Comparison of ENCODE assay signal across 8 cellular contexts in the genomic region with DNA sequence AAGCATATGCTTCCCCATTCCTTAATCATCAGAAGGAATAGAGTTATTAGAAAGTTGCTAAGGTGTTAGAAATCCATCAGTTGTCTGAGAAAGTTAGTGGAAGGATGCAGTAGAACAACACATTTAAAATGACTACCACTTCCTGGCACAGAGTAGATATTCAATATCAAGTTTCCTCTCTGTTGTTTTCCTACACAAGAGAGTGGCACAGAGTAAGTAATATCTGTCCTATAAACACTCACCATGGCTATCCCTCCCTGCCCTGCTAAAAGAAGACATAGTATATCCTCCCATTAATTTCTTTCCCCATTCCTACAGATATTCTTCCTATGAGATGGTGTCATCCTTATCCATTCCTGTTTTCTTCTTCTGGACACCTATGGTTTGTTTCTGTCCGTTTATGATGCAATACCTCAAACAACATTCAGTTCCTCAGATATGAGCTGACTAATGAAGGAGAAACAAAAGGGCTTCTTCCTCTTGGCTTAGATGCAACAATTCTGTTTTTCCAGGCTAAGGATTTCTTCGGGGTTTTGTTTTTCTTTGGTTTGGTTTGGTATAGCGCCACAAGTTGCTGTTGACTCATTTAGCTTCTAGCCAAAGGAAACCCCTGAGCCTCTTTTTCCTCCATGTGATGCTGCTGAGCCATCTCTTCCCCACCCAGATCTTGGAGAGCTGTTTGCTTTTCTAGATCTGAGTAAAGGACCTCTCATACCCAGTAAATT. TPM values are rescaled to one million over a fixed set of nuclear protein-coding genes. Genes with fewer than 3 reads are reported as not detected.
A peak's percentile ranks its signal among the peaks of the same experiment; 100 is the strongest.
DNase-seq lines count a peak whose midpoint lies in the region; ATAC-seq, FAIRE-seq and TF ChIP-seq lines count a peak whose summit lies in the region.

No MANE protein-coding gene starts in this region.

- FAIRE-seq in urothelium cell line (lab: Jason Lieb, UNC) = no peak

- in situ Hi-C loops in Caki2 (cut with HindIII; ENCODE audit: low pct_unique_long_range_greater_than_20kb, low sequenced_read_pairs) = no loop called here

- TF ChIP-seq CTCF in omental fat pad (IDR thresholded peaks at IDR 0.05) = no peak

- DNase-seq in Caki2 (ENCODE audit: low read depth) (peak; percentile 89), MV-4-11 (lab: John Stamatoyannopoulos, UW) (peak; percentile 93), dedifferentiated amniotic fluid mesenchymal stem cell (ENCODE audit: extremely low spot score) (peak; percentile 95), omental fat pad (ENCODE audit: low spot score) (no peak), urothelium cell line (ENCODE audit: low spot score) (no peak), head of caudate nucleus (no peak), NCI-H82 treated with DMSO at 0.1 percent for 48 hours (lab: John Stamatoyannopoulos, UW; ENCODE audit: unreplicated experiment) (no peak)

- intact Hi-C loops in head of caudate nucleus (cut with DNase I) = no loop called here

- peak; percentile 69 for ATAC-seq in omental fat pad (ENCODE audit: low FRiP score)
- no peak for ATAC-seq in GM18870 (IDR thresholded peaks at IDR 0.05; ENCODE audit: unreplicated experiment)

RNA-seq across cellular contexts. Expression of a gene that starts 32.9 kb away (rescaled TPM):
- 3.3 and 9.4 TPM in 2 replicates for total RNA-seq in Caki2 (2014; rRNA removed; shearing (Covaris generic); ENCODE audit: low replicate concordance)
- 10 to 100 TPM in 3 of 4 donors, 1 to 10 TPM in 1; 6.6 to 20.0 (median 13.5) TPM for total RNA-seq in omental fat pad

Comparison
In these comparisons a context has a peak if more than half of its experiments do, and no peak if none do; other contexts are left out.
1. DNase-seq: peak in Caki2 (single experiment), MV-4-11 (single experiment) and dedifferentiated amniotic fluid mesenchymal stem cell (single experiment); none in omental fat pad (single experiment), urothelium cell line (single experiment), head of caudate nucleus (0 of 42) and NCI-H82 treated with DMSO at 0.1 percent for 48 hours (single experiment).